1 cellular context compared by ENCODE assay signal in genomic region chr15:60591491-60592385, GRCh38.
TF ChIP-seq lines count a peak whose summit lies in the region.

No MANE protein-coding gene starts in this region.

TF ChIP-seq in IMR-90, 13 proteins besides CTCF, POLR2A, EP300 and RAD21:
- TF ChIP-seq MAFK (IDR thresholded peaks at IDR 0.05; ENCODE audit: low read depth, low read length): no peak
- TF ChIP-seq RFX5 (IDR thresholded peaks at IDR 0.05; ENCODE audit: low read depth, low read length): no peak
- TF ChIP-seq BHLHE40 (IDR thresholded peaks at IDR 0.05; ENCODE audit: low read depth, low read length): no peak
- no peak for TF ChIP-seq NFE2L2 (IDR thresholded peaks at IDR 0.05; ENCODE audit: low read depth, low read length)
- no peak for TF ChIP-seq FOS (IDR thresholded peaks at IDR 0.05; ENCODE audit: low read depth, low read length)
- TF ChIP-seq MXI1 (IDR thresholded peaks at IDR 0.05; ENCODE audit: borderline replicate concordance, low read depth, low read length): no peak
- TF ChIP-seq, protein P1, sequence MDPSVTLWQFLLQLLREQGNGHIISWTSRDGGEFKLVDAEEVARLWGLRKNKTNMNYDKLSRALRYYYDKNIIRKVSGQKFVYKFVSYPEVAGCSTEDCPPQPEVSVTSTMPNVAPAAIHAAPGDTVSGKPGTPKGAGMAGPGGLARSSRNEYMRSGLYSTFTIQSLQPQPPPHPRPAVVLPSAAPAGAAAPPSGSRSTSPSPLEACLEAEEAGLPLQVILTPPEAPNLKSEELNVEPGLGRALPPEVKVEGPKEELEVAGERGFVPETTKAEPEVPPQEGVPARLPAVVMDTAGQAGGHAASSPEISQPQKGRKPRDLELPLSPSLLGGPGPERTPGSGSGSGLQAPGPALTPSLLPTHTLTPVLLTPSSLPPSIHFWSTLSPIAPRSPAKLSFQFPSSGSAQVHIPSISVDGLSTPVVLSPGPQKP (IDR thresholded peaks at IDR 0.05; ENCODE audit: borderline replicate concordance, low read depth, low read length): no peak
- TF ChIP-seq RCOR1 (IDR thresholded peaks at IDR 0.05; ENCODE audit: insufficient replicate concordance, low read length): no peak
- TF ChIP-seq SMC3 (IDR thresholded peaks at IDR 0.05; ENCODE audit: low read depth, low read length): no peak
- TF ChIP-seq USF2 (IDR thresholded peaks at IDR 0.05; ENCODE audit: low read depth, low read length): no peak
- no peak for TF ChIP-seq CHD1 (IDR thresholded peaks at IDR 0.05; ENCODE audit: low read depth, low read length)
- TF ChIP-seq CEBPB (IDR thresholded peaks at IDR 0.05; ENCODE audit: low read depth, low read length): no peak
- TF ChIP-seq MAZ (IDR thresholded peaks at IDR 0.05; ENCODE audit: borderline replicate concordance, low read depth, low read length): no peak
